Comparison of ENCODE assay signal across 6 cellular contexts in the genomic region with DNA sequence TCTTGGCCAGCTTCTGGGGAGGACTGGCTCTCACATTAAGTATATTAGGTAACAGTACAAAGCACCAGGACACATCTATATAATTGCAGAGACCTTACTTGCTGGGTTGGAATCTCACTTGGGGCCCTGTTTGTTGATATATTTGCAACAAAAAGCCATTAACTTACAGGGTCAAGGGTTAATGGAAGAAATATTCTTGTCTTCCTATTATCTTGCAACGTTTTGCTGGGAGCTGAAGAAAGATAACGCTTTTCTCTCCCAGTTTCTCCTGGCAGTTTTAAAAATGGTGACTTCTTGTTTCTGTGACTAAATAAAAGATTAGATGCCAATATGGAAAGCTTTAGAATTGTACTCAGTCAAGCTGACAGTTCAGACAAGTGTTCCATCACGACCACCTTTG.
"Had no signal": no experiment of that assay in that cellular context is flagged by ENCODE, and none has a peak within 500 bp of the region (broad histone marks: within the 10 kb centered on the region; RNA-seq: fewer than 3 reads in every experiment).

No MANE protein-coding gene starts in this region.

- H3K4me1 ChIP-seq: HAP-1 had no signal

- H2AFZ ChIP-seq: GM23248 had no signal

- H3K36me3 ChIP-seq: HAP-1 had no signal

- H3K4me3 ChIP-seq: GM23248, HAP-1 had no signal

- H3K27ac ChIP-seq: GM23248 had no signal

- H3K9me3 ChIP-seq: HAP-1 had no signal

- DNase-seq: GM23248, GOT3, H7, HFFc6, KBM-7 had no signal
